Comparison of ENCODE assay signal across 10 cellular contexts in genomic region chr10:124678566-124679240, GRCh38.
DNase-seq lines count a peak whose midpoint lies in the region; ATAC-seq and TF ChIP-seq lines count a peak whose summit lies in the region.
"Had no signal": no experiment of that assay in that cellular context is flagged by ENCODE, and none has a peak within 500 bp of the region (broad histone marks: within the 10 kb centered on the region; RNA-seq: fewer than 3 reads in every experiment).

No MANE protein-coding gene starts in this region.

- peak overlapping the region; percentile 89 for H3K27ac Mint-ChIP-seq in activated CD8-positive, alpha-beta memory T cell treated with anti-CD3 and anti-CD28 coated beads, Interleukin-2, amount 10 ng/mL, durations not matched to agents 7 days and 5 days

- peak; percentile 64 for DNase-seq in activated CD8-positive, alpha-beta memory T cell treated with anti-CD3 and anti-CD28 coated beads, Interleukin-2, amount 10 ng/mL, durations not matched to agents 7 days and 5 days
- no peak for DNase-seq in activated CD8-positive, alpha-beta memory T cell treated with anti-CD3 and anti-CD28 coated beads, Interleukin-2, amount 50 U/mL, for 4 hours
- DNase-seq in activated effector memory CD4-positive, alpha-beta T cell treated with Interleukin-2 at 50 U/mL for 16 hours = peak; percentile 56
- no peak for DNase-seq in suprapubic skin (ENCODE audit: low spot score in 2 of 2)
- DNase-seq in NCI-H2107 treated with DMSO at 0.1 percent for 48 hours (lab: John Stamatoyannopoulos, UW; ENCODE audit: unreplicated experiment) = no peak
- no peak for DNase-seq in C1 segment of cervical spinal cord (lab: John Stamatoyannopoulos, UW)
- DNase-seq: SHP77, uterus had no signal

- H3K9me3 ChIP-seq in suprapubic skin = no peaks in the 10 kb centered on the region
- H3K9me3 ChIP-seq: uterus had no signal

- no peak for TF ChIP-seq EP300 in suprapubic skin (IDR thresholded peaks at IDR 0.05)

- peaks cover 22% of the 10 kb centered on the region for H3K36me3 ChIP-seq in suprapubic skin
- H3K36me3 ChIP-seq: uterus had no signal

- TF ChIP-seq POLR2A in suprapubic skin (IDR thresholded peaks at IDR 0.05) = no peak

- peaks cover 78% of the 10 kb centered on the region for H3K4me1 ChIP-seq in suprapubic skin
- H3K4me1 ChIP-seq: uterus had no signal

- peak overlapping the region; percentile 41 for H3K4me3 Mint-ChIP-seq in activated CD8-positive, alpha-beta memory T cell treated with anti-CD3 and anti-CD28 coated beads, Interleukin-2, amount 10 ng/mL, durations not matched to agents 7 days and 5 days

- ATAC-seq in activated CD8-positive, alpha-beta memory T cell treated with anti-CD3 and anti-CD28 coated beads, Interleukin-2, amount 10 ng/mL, durations not matched to agents 7 days and 5 days = peak; percentile 59
- ATAC-seq in GM18909 (IDR thresholded peaks at IDR 0.05; ENCODE audit: poor library complexity, unreplicated experiment) = no peak

- TF ChIP-seq CTCF in suprapubic skin (IDR thresholded peaks at IDR 0.05) = no peak

- peak overlapping the region; percentile 93 for H3K27ac ChIP-seq in layer of hippocampus (ENCODE audit: low read depth, low read length)
- peak overlapping the region; percentile 85 for H3K27ac ChIP-seq in suprapubic skin

- peaks cover 55% of the 10 kb centered on the region for H3K4me1 Mint-ChIP-seq in activated CD8-positive, alpha-beta memory T cell treated with anti-CD3 and anti-CD28 coated beads, Interleukin-2, amount 10 ng/mL, durations not matched to agents 7 days and 5 days

- H3K9me3 Mint-ChIP-seq in activated CD8-positive, alpha-beta memory T cell treated with anti-CD3 and anti-CD28 coated beads, Interleukin-2, amount 10 ng/mL, durations not matched to agents 7 days and 5 days (ENCODE audit: low read depth) = no peaks in the 10 kb centered on the region

- H3K27me3 Mint-ChIP-seq in activated CD8-positive, alpha-beta memory T cell treated with anti-CD3 and anti-CD28 coated beads, Interleukin-2, amount 10 ng/mL, durations not matched to agents 7 days and 5 days = no peaks in the 10 kb centered on the region

- H3K27me3 ChIP-seq in layer of hippocampus (ENCODE audit: control insufficient read depth, insufficient read depth, low read length) (no peaks in the 10 kb centered on the region), suprapubic skin (no peaks in the 10 kb centered on the region)
- H3K27me3 ChIP-seq: uterus had no signal

- peaks cover 44% of the 10 kb centered on the region for H3K36me3 Mint-ChIP-seq in activated CD8-positive, alpha-beta memory T cell treated with anti-CD3 and anti-CD28 coated beads, Interleukin-2, amount 10 ng/mL, durations not matched to agents 7 days and 5 days

- H3K4me3 ChIP-seq in suprapubic skin = no peak overlapping the region
- H3K4me3 ChIP-seq: uterus had no signal

- 57% methylated on average over 12 of the region's 12 CpGs for WGBS in suprapubic skin

- CTCF ChIA-PET in activated CD8-positive, alpha-beta memory T cell treated with anti-CD3 and anti-CD28 coated beads, Interleukin-2, amount 10 ng/mL, durations not matched to agents 7 days and 5 days (lab: Charles Lee) = interaction anchor here (0.7 to 3.4 kb wide), 11 partner anchors 10 to 67 kb away, joined by 3 to 16 read pairs (median 4); no protein-coding TSS in a partner anchor

Comparison
In these comparisons a context has a peak if more than half of its experiments do, and no peak if none do; other contexts are left out.
1. DNase-seq: peak in activated CD8-positive, alpha-beta memory T cell treated with anti-CD3 and anti-CD28 coated beads, Interleukin-2, amount 10 ng/mL, durations not matched to agents 7 days and 5 days (single experiment) and activated effector memory CD4-positive, alpha-beta T cell treated with Interleukin-2 at 50 U/mL for 16 hours (single experiment); none in activated CD8-positive, alpha-beta memory T cell treated with anti-CD3 and anti-CD28 coated beads, Interleukin-2, amount 50 U/mL, for 4 hours (single experiment), suprapubic skin (0 of 2), NCI-H2107 treated with DMSO at 0.1 percent for 48 hours (single experiment) and C1 segment of cervical spinal cord (0 of 14).